Comparison of ENCODE assay signal across 16 cellular contexts in genomic region chr12:94098466-94098865, GRCh38. TPM values are rescaled to one million over a fixed set of nuclear protein-coding genes. Genes with fewer than 3 reads are reported as not detected.
DNase-seq lines count a peak whose midpoint lies in the region; FAIRE-seq and TF ChIP-seq lines count a peak whose summit lies in the region.
"Had no signal": no experiment of that assay in that cellular context is flagged by ENCODE, and none has a peak within 500 bp of the region (broad histone marks: within the 10 kb centered on the region; RNA-seq: fewer than 3 reads in every experiment).

No MANE protein-coding gene starts in this region.

- no peak for TF ChIP-seq CTCF in AG10803 (conservative IDR thresholded peaks at IDR 0.05; ENCODE audit: low read length)
- no peak for TF ChIP-seq CTCF in cardiac fibroblast (IDR thresholded peaks at IDR 0.05; ENCODE audit: low read depth, low read length)

- DNase-seq in AG10803 (ENCODE audit: low read depth) (peak; percentile 91), M059J (ENCODE audit: low read depth) (peak; percentile 78), cardiac fibroblast (ENCODE audit: low read depth in 2 of 2) (peak; percentile 80 to 84), iris pigment epithelial cell (ENCODE audit: low read depth) (peak; percentile 93), frontal cortex (ENCODE audit: low spot score in 2 of 2) (no peak), NCI-H1092 treated with DMSO at 0.1 percent for 48 hours (lab: John Stamatoyannopoulos, UW) (no peak), GF-D8 (lab: John Stamatoyannopoulos, UW) (no peak), HuH-7 (ENCODE audit: low spot score) (no peak)
- DNase-seq: activated naive CD4-positive, alpha-beta T cell treated with Interleukin-2 at 50 U/mL for 16 hours; DMS153; effector memory CD4-positive, alpha-beta T cell; NCI-H1436; NCI-H510A treated with DMSO at 0.1 percent for 48 hours; stimulated activated naive B cell treated with anti-CD40 and anti-IgM and Interleukin-4, amounts not matched to agents 10 μg/mL and 1 μg/mL and 100 μg/mL, for 72 hours; upper lobe of right lung had no signal

- no peak for FAIRE-seq in frontal cortex (lab: Jason Lieb, UNC)

- H3K4me3 ChIP-seq in AG10803 (ENCODE audit: low read length) (no peak overlapping the region), cardiac fibroblast (replicated peaks in 1 of 2; ENCODE audit: low read depth in 2 of 2, low read length in 2 of 2) (no peak overlapping the region)
- H3K4me3 ChIP-seq: cardiac muscle cell, upper lobe of right lung had no signal

RNA-seq across cellular contexts. Expression of gene PLXNC1, which starts 49.9 kb away (rescaled TPM):
- 0.20 and 3.4 TPM in 2 replicates for total RNA-seq in M059J (2014; rRNA removed; shearing (Covaris generic))
- total RNA-seq in frontal cortex: 81.1 TPM

Comparison
In these comparisons a context has a peak if more than half of its experiments do, and no peak if none do; other contexts are left out.
1. DNase-seq: peak in AG10803 (single experiment), M059J (single experiment), cardiac fibroblast (2 of 2) and iris pigment epithelial cell (single experiment); none in frontal cortex (0 of 2), NCI-H1092 treated with DMSO at 0.1 percent for 48 hours (single experiment), GF-D8 (single experiment) and HuH-7 (single experiment).
2. RNA of gene PLXNC1, which starts 49.9 kb away (total RNA-seq): 81.1 TPM in frontal cortex (single experiment); 0.20 to 3.4 TPM in M059J; every median in the first group is over 10 times any median in the second.